In genomic region chr20:63326314-63327228, GRCh38 we compare ENCODE assay signal across 14 cellular contexts. TPM values are rescaled to one million over a fixed set of nuclear protein-coding genes. Genes with fewer than 3 reads are reported as not detected.
DNase-seq lines count a peak whose midpoint lies in the region; ATAC-seq and TF ChIP-seq lines count a peak whose summit lies in the region.
"Had no signal": no experiment of that assay in that cellular context is flagged by ENCODE, and none has a peak within 500 bp of the region (broad histone marks: within the 10 kb centered on the region; RNA-seq: fewer than 3 reads in every experiment).

No MANE protein-coding gene starts in this region.

- WGBS in heart right ventricle, 2 donors: 86 to 91% methylated on average over 15 of the region's 15 CpGs
- WGBS in testis, 2 donors: 92% methylated on average over 7 to 15 of the region's 15 CpGs

- H3K4me1 ChIP-seq in heart right ventricle (peaks cover 0 to 4% (median 0%) of the 10 kb centered on the region in 9 donors), testis (no peaks in the 10 kb centered on the region)

- TF ChIP-seq CTCF in heart right ventricle (IDR thresholded peaks at IDR 0.05): no peak
- TF ChIP-seq CTCF in SU-DHL-6 (IDR thresholded peaks at IDR 0.05; ENCODE audit: insufficient read depth, low read length, poor library complexity, severe bottlenecking): no peak
- TF ChIP-seq CTCF in testis (IDR thresholded peaks at IDR 0.05): no peak

- H3K27ac ChIP-seq in heart right ventricle (peak overlapping the region in 3 of 10 donors; percentile 33 to 58 (median 47)), SU-DHL-6 (ENCODE audit: low read depth, low read length) (peak overlapping the region; percentile 67), testis (no peak overlapping the region)

- peaks cover 0 to 28% (median 15%) of the 10 kb centered on the region in 7 donors for H3K27me3 ChIP-seq in heart right ventricle
- H3K27me3 ChIP-seq in SU-DHL-6 (ENCODE audit: low read length): no peaks in the 10 kb centered on the region
- no peaks in the 10 kb centered on the region for H3K27me3 ChIP-seq in testis

- ATAC-seq in Right ventricle myocardium inferior: no peak
- no peak for ATAC-seq in heart right ventricle
- ATAC-seq in left ventricle myocardium superior: no peak

- H2AFZ ChIP-seq in SU-DHL-6 (ENCODE audit: low read depth, low read length, severe bottlenecking): peak overlapping the region; percentile 66

- H3K36me3 ChIP-seq in heart right ventricle: no peaks in the 10 kb centered on the region
- no peaks in the 10 kb centered on the region for H3K36me3 ChIP-seq in SU-DHL-6 (ENCODE audit: low read length)
- H3K36me3 ChIP-seq in testis (ENCODE audit: low read depth, missing control alignments): no peaks in the 10 kb centered on the region

- H3K4me2 ChIP-seq in SU-DHL-6 (ENCODE audit: low read depth, low read length, poor library complexity, severe bottlenecking): no peak overlapping the region

- H3F3A ChIP-seq in SU-DHL-6 (ENCODE audit: insufficient read depth): peaks cover 7% of the 10 kb centered on the region

- H3K9me3 ChIP-seq in heart right ventricle (peaks cover 0 to 11% (median 0%) of the 10 kb centered on the region in 11 donors), SU-DHL-6 (ENCODE audit: insufficient read depth, low read length) (no peaks in the 10 kb centered on the region), testis (no peaks in the 10 kb centered on the region)

- H3K9me2 ChIP-seq in SU-DHL-6 (replicated peaks; ENCODE audit: insufficient read depth, low read length): no peaks in the 10 kb centered on the region

- no peaks in the 10 kb centered on the region for H3K79me2 ChIP-seq in SU-DHL-6 (ENCODE audit: insufficient read depth, low read length)

- no peak overlapping the region for H3K4me3 ChIP-seq in heart right ventricle
- H3K4me3 ChIP-seq in SU-DHL-6 (ENCODE audit: insufficient read depth, low read length, poor library complexity, severe bottlenecking): no peak overlapping the region
- no peak overlapping the region for H3K4me3 ChIP-seq in testis

- no peak for TF ChIP-seq POLR2A in testis (IDR thresholded peaks at IDR 0.05)

- DNase-seq in Right ventricle myocardium inferior (ENCODE audit: missing footprints) (peak; percentile 21), heart right ventricle (no peak), left ventricle myocardium superior (peak; percentile 16), testis (peak; percentile 26), anterior cingulate cortex (lab: John Stamatoyannopoulos, UW) (no peak), foreskin melanocyte (no peak), HCEC 1CT (no peak)
- DNase-seq: activated effector memory CD4-positive, alpha-beta T cell treated with Interleukin-2 at 50 U/mL for 16 hours; NCI-H1417 treated with DMSO at 0.1 percent for 48 hours; NCI-H510A treated with DMSO at 0.1 percent for 48 hours had no signal

- no peaks in the 10 kb centered on the region for H4K20me1 ChIP-seq in SU-DHL-6 (ENCODE audit: low read depth, low read length)

- no peak overlapping the region for H3K9ac ChIP-seq in SU-DHL-6 (ENCODE audit: low read length)

- intact Hi-C loops in Right ventricle myocardium inferior (cut with DNase I) (no loop called here), heart right ventricle (cut with DNase I) (loop anchor here in 1 of 10 donors (5.0 kb wide), 1 partner anchor 291 kb away; no protein-coding TSS in a partner anchor), left ventricle myocardium superior (cut with micrococcal nuclease) (no loop called here), testis (cut with DNase I; ENCODE audit: low total_unique reads) (no loop called here)

RNA-seq across cellular contexts. Expression of gene COL20A1, which starts 33.6 kb away (rescaled TPM):
- total RNA-seq in Right ventricle myocardium inferior (not detected), heart right ventricle (under 1 TPM in 2 of 10 donors, not detected in 8; 0.26 to 0.30 TPM), left ventricle myocardium superior (not detected), testis (10 to 100 TPM; 14.4 to 17.1 TPM)
- polyA plus RNA-seq in heart right ventricle (not detected), testis (ENCODE audit: insufficient read depth, low read depth, low replicate concordance) (17.2 TPM)
- total RNA-seq: bronchial epithelial cell, endothelial cell of umbilical vein, omental fat pad had no signal
- polyA plus RNA-seq: endothelial cell of umbilical vein had no signal

RNA-seq across cellular contexts. Expression of gene CHRNA4, which starts 34.6 kb away (rescaled TPM):
- 2.3 TPM for total RNA-seq in Right ventricle myocardium inferior
- 1 to 10 TPM in 4 of 10 donors, under 1 TPM in 2, not detected in 4; 0.38 to 1.5 (median 1.1) TPM for total RNA-seq in heart right ventricle
- under 1 TPM; 0.06 to 0.22 TPM for polyA plus RNA-seq in heart right ventricle
- total RNA-seq in left ventricle myocardium superior: 1.8 TPM
- 1 to 10 TPM; 7.4 to 8.3 TPM for total RNA-seq in testis
- 3.3 TPM for polyA plus RNA-seq in testis (ENCODE audit: insufficient read depth, low read depth, low replicate concordance)
- total RNA-seq: bronchial epithelial cell, endothelial cell of umbilical vein, omental fat pad had no signal
- polyA plus RNA-seq: endothelial cell of umbilical vein had no signal

RNA-seq across cellular contexts. Expression of gene ARFGAP1, which starts 54.0 kb away (rescaled TPM):
- total RNA-seq in Right ventricle myocardium inferior (28.8 TPM), heart right ventricle (10 to 100 TPM; 20.4 to 40.4 (median 28.4) TPM), left ventricle myocardium superior (30.9 TPM), testis (100 to 1,000 TPM; 110 to 126 TPM)
- polyA plus RNA-seq in heart right ventricle (10 to 100 TPM; 46.2 to 72.6 TPM), testis (ENCODE audit: insufficient read depth, low read depth, low replicate concordance) (97.0 TPM)

Comparison
In these comparisons a context has a peak if more than half of its experiments do, and no peak if none do; other contexts are left out.
1. DNase-seq: peak in Right ventricle myocardium inferior (single experiment), left ventricle myocardium superior (single experiment) and testis (single experiment); none in heart right ventricle (0 of 2), anterior cingulate cortex (0 of 58), foreskin melanocyte (single experiment) and HCEC 1CT (single experiment).
2. RNA of gene COL20A1, which starts 33.6 kb away (total RNA-seq): 14.4 to 17.1 TPM in testis; not detected in left ventricle myocardium superior (single experiment), not detected in Right ventricle myocardium inferior (single experiment) and 0.26 to 0.30 TPM in heart right ventricle; every median in the first group is over 10 times any median in the second.